8 cellular contexts compared by ENCODE assay signal in the genomic region with DNA sequence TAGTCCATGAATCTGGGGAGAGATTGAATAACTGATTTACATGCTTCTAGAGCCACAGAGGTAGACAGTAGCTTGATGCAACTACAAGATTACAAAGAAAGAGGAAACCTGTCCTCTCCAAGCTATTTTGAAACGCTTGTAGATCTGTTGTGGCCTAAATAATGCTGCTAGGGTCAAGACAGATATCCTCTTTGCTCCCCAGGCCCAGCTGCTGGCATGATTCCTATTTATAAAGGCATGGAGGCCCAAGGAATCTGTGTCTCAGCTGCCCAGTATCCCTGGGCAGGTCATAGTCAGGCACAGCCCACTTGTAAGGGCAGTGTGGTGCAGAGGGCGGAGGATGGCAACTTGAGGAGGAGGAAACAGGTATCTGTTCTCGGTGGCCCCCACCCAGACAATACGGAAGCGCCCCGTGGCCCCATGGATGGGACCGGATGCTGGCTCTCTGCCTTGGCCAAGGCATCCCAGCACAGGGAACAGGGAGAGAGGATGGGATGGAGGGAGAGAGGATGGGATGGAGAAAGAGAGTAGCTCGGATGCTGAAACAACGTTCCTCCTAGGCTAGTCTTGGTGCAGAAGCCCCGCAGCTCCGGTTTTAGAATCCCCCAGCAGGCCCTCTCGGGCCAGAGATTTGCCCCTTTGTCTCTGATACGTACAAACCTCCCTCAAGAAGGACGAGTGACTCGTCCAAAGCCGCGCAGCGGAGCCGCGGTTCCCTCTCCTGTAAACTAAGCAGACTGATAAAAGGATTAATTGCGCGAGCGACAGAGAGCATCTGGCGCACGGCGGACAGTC. TPM values are rescaled to one million over a fixed set of nuclear protein-coding genes. Genes with fewer than 3 reads are reported as not detected.
DNase-seq lines count a peak whose midpoint lies in the region; ATAC-seq, FAIRE-seq and TF ChIP-seq lines count a peak whose summit lies in the region.

No MANE protein-coding gene starts in this region.

- H4K5ac ChIP-seq in H9 (ENCODE audit: insufficient read length, low read depth, low read length) = no peak overlapping the region

- peak overlapping the region; percentile 26 to 83 (median 68) for H3K4me3 ChIP-seq in heart right ventricle
- H3K4me3 ChIP-seq in psoas muscle = peak overlapping the region; percentile 93

- H3K9me3 ChIP-seq in H9 (ENCODE audit: control insufficient read depth, low read depth, low read length) (no peaks in the 10 kb centered on the region), heart right ventricle (no peaks in the 10 kb centered on the region), psoas muscle (no peaks in the 10 kb centered on the region)

- H3K4me2 ChIP-seq in H9 (ENCODE audit: insufficient read depth, insufficient read length, low read length) = peak overlapping the region; percentile 71

- TF ChIP-seq CTCF in H9 (conservative IDR thresholded peaks at IDR 0.05) (no peak), heart right ventricle (IDR thresholded peaks at IDR 0.05) (no peak), psoas muscle (IDR thresholded peaks at IDR 0.05) (no peak)

- no peak overlapping the region for H2BK12ac ChIP-seq in H9 (ENCODE audit: insufficient read length, low read depth, low read length)

- peaks cover 26% of the 10 kb centered on the region for H3K27me3 Mint-ChIP-seq in H9 (ENCODE audit: low read depth)

- H3K4me1 Mint-ChIP-seq in H9 = peaks cover 14 to 18% of the 10 kb centered on the region in 2 experiments

- peaks cover 4 to 11% (median 6%) of the 10 kb centered on the region in 3 experiments; a peak in 6 of 7 replicates for H3K36me3 Mint-ChIP-seq in H9 (ENCODE audit: insufficient read depth in 1 of 3, low read depth in 3 of 3)

- peak overlapping the region; percentile 95 to 98 (median 97); a peak in 6 of 7 replicates for H3K27ac Mint-ChIP-seq in H9

- FAIRE-seq in GM12892 (lab: Jason Lieb, UNC) = peak; percentile 44

- no peak overlapping the region for H4K8ac ChIP-seq in H9 (replicated peaks; ENCODE audit: insufficient read length, low read depth, low read length)

- 0 out of 2 replicates have a peak overlapping the region, but pooled peaks have one; percentile 10 for H3K14ac ChIP-seq in H9 (ENCODE audit: insufficient read depth, low read length)

- H3K79me2 ChIP-seq in H9 (ENCODE audit: insufficient read depth, low read length) = no peaks in the 10 kb centered on the region; the same call in 1 of the 2 replicates

- ATAC-seq in heart right ventricle = peak; percentile 6 to 40 (median 25)
- peak in 2 of 4 donors; percentile 3 to 14 for ATAC-seq in psoas muscle

- H3K9ac ChIP-seq in H9 (ENCODE audit: extremely low read depth, insufficient read length, low read length) = peak overlapping the region; percentile 45

- no peak overlapping the region for H4K91ac ChIP-seq in H9 (ENCODE audit: insufficient read length, low read depth, low read length)

- H3K56ac ChIP-seq in H9 (ENCODE audit: insufficient read length, low read depth, low read length) = no peak overlapping the region

- peak overlapping the region; percentile 23 for H3K18ac ChIP-seq in H9 (ENCODE audit: insufficient read length, low read depth, low read length)

- H2AK5ac ChIP-seq in H9 (ENCODE audit: insufficient read length, low read length) = no peak overlapping the region

- H3K23ac ChIP-seq in H9 (ENCODE audit: insufficient read length, low read depth, low read length) = no peak overlapping the region

- H2BK120ac ChIP-seq in H9 (ENCODE audit: low read depth, low read length, poor library complexity, severe bottlenecking) = no peak overlapping the region

- DNase-seq in GM12892 (ENCODE audit: insufficient read length) (peak; percentile 32), H9 (no peak), NAMALWA (ENCODE audit: low spot score) (peak; percentile 58), heart right ventricle (peak; percentile 30 to 35), psoas muscle (peak; percentile 34 to 63), SW 1271 (lab: John Stamatoyannopoulos, UW) (no peak), HT-29 (ENCODE audit: low spot score) (no peak)
- DNase-seq in activated gamma-delta T cell treated with anti-CD3 and anti-CD28 coated beads, Interleukin-2, amount 50 U/mL, for 16 hours (ENCODE audit: low read depth) = peak; percentile 3

- H3K79me1 ChIP-seq in H9 (ENCODE audit: insufficient read depth, low read depth, low read length, poor library complexity, severe bottlenecking) = no peaks in the 10 kb centered on the region

- H2BK15ac ChIP-seq in H9 (ENCODE audit: low read depth, low read length) = no peak overlapping the region

- H2BK5ac ChIP-seq in H9 (ENCODE audit: insufficient read length, low read length) = no peak overlapping the region

- intact Hi-C loops in heart right ventricle (cut with DNase I) (loop anchor here in 6 of 10 donors (2.0 to 10.0 kb wide), 4 partner anchors 50 to 412 kb away; a partner anchor contains a TSS), psoas muscle (cut with DNase I) (no loop called here)

- peak overlapping the region; percentile 85 to 98 for H3K4me3 Mint-ChIP-seq in H9

- no peaks in the 10 kb centered on the region; the same call in 1 of the 2 replicates for H3K27me3 ChIP-seq in H9 (ENCODE audit: insufficient read depth, low read length)
- H3K27me3 ChIP-seq in heart right ventricle = no peaks in the 10 kb centered on the region
- no peaks in the 10 kb centered on the region for H3K27me3 ChIP-seq in psoas muscle (ENCODE audit: insufficient read depth in 3 of 3, low read length in 2 of 3)

- TF ChIP-seq POLR2A in GM12892 (IDR thresholded peaks at IDR 0.05; ENCODE audit: low read depth, low read length) = no peak

- peaks cover 3 to 9% of the 10 kb centered on the region in 2 experiments; a peak in 4 of 5 replicates for H3K9me3 Mint-ChIP-seq in H9

- peaks cover 0 to 3% (median 0%) of the 10 kb centered on the region in 9 donors for H3K36me3 ChIP-seq in heart right ventricle
- peaks cover 0 to 3% of the 10 kb centered on the region in 2 donors for H3K36me3 ChIP-seq in psoas muscle (ENCODE audit: insufficient read depth in 1 of 2, low read depth in 1 of 2)

- H3T11ph ChIP-seq in H9 (ENCODE audit: low read length) = no peak overlapping the region

- H3K4me1 ChIP-seq in H9 (ENCODE audit: insufficient read depth, low read length) (no peaks in the 10 kb centered on the region), heart right ventricle (peaks cover 0 to 26% (median 17%) of the 10 kb centered on the region in 9 donors), psoas muscle (peaks cover 10% of the 10 kb centered on the region)

- no peak overlapping the region for H2BK20ac ChIP-seq in H9 (ENCODE audit: low read depth, low read length, poor library complexity, severe bottlenecking)

- H3K23me2 ChIP-seq in H9 (ENCODE audit: insufficient read length, low read depth, low read length, poor library complexity, severe bottlenecking) = peaks cover 9% of the 10 kb centered on the region

- no peak overlapping the region; the same call in 1 of the 2 replicates for H3K4ac ChIP-seq in H9 (ENCODE audit: low read depth, low read length)

- H3K27ac ChIP-seq in H9 (ENCODE audit: insufficient read length, low read depth, low read length) (no peak overlapping the region), heart right ventricle (peak overlapping the region in 9 of 10 donors; percentile 67 to 93 (median 86)), psoas muscle (peak overlapping the region; percentile 97)

- no CpG with 5 or more reads among the region's 26 CpGs for WGBS in H9 (ENCODE audit: extremely low coverage, insufficient read length, low lambda C conversion rate)
- WGBS in heart right ventricle, 2 donors = 7 to 9% methylated on average over 26 of the region's 26 CpGs
- whole genome bisulfite sequencing in psoas muscle, 3 donors = 7 to 12% (median 9%) methylated on average over 26 of the region's 26 CpGs

- no peaks in the 10 kb centered on the region for H4K20me1 ChIP-seq in H9 (ENCODE audit: control insufficient read depth, insufficient read depth, insufficient read length)

- H2AFZ ChIP-seq in H9 (ENCODE audit: low read length) = peak overlapping the region; percentile 5

RNA-seq across cellular contexts. Expression of a gene that starts 0.8 kb away (rescaled TPM):
- polyA plus RNA-seq in GM12892 (2012; ENCODE audit: missing spikeins) = 39.1 TPM
- total RNA-seq in H9 (2021) = 39.7 and 40.2 TPM in 2 replicates
- total RNA-seq in heart right ventricle = 10 to 100 TPM; 31.6 to 48.5 (median 44.1) TPM
- polyA plus RNA-seq in heart right ventricle = 10 to 100 TPM; 27.4 to 32.9 TPM
- 10 to 100 TPM; 30.9 to 47.6 (median 38.8) TPM for total RNA-seq in psoas muscle
- 100 to 1,000 TPM in 1 of 3 donors, 10 to 100 TPM in 2; 51.6 to 100 (median 59.0) TPM for polyA plus RNA-seq in psoas muscle
- 19.4 and 22.5 TPM in 2 replicates for total RNA-seq in HT-29 (2014; rRNA removed; shearing (Covaris generic))

RNA-seq across cellular contexts. Expression of a gene that starts 50.5 kb away (rescaled TPM):
- polyA plus RNA-seq in GM12892 (2012; ENCODE audit: missing spikeins) = 50.1 TPM
- total RNA-seq in H9 (2021) (44.5 and 48.3 TPM in 2 replicates), heart right ventricle (1 to 10 TPM; 2.5 to 9.8 (median 3.7) TPM), psoas muscle (1 to 10 TPM; 1.4 to 4.3 (median 3.0) TPM)
- polyA plus RNA-seq in heart right ventricle (1 to 10 TPM; 1.4 to 2.5 TPM), psoas muscle (1 to 10 TPM; 1.0 to 1.6 (median 1.3) TPM)
- 54.4 and 55.9 TPM in 2 replicates for total RNA-seq in HT-29 (2014; rRNA removed; shearing (Covaris generic))

Comparison
In these comparisons a context has a peak if more than half of its experiments do, and no peak if none do; other contexts are left out.
1. DNase-seq: peak in GM12892 (single experiment), NAMALWA (single experiment), activated gamma-delta T cell treated with anti-CD3 and anti-CD28 coated beads, Interleukin-2, amount 50 U/mL, for 16 hours (single experiment), heart right ventricle (2 of 2) and psoas muscle (2 of 2); none in H9 (single experiment), SW 1271 (0 of 2) and HT-29 (single experiment).
2. intact Hi-C loops: an anchor here in heart right ventricle (2.0 to 10.0 kb wide); none called in psoas muscle.